ENCODE assay signal across 1 cellular context in the genomic region with DNA sequence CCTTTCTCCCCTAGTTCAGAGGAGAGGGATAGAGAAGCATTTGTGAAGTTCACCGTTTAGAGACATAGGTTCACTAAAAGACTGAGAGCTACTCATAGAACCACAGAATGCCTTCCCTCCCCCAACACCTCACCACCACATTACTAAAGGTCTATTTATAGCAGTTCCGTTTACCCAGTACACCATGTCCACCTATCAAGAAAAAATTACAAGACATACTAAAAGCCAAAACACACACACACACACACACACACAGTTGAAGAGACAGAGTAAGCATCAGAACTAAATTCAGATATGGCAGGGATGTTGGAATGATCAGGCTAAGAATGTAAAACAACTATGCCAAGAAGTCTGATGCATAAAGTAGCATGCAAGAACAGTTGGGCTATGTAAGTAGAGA.
TF ChIP-seq lines count a peak whose summit lies in the region.

No MANE protein-coding gene starts in this region.

TF ChIP-seq in GM23338, 12 proteins besides CTCF, POLR2A, EP300 and RAD21 (continued from another document):
- TF ChIP-seq ZNF462 (CRISPR knock-in tag; IDR thresholded peaks at IDR 0.05) (no peak), POLR2AphosphoS5 (IDR thresholded peaks at IDR 0.05; ENCODE audit: low read depth) (no peak), ZNF331 (CRISPR knock-in tag; IDR thresholded peaks at IDR 0.05; ENCODE audit: low read depth) (no peak), STAT1 (IDR thresholded peaks at IDR 0.05; ENCODE audit: unreplicated experiment) (no peak)
- TF ChIP-seq, protein P1, sequence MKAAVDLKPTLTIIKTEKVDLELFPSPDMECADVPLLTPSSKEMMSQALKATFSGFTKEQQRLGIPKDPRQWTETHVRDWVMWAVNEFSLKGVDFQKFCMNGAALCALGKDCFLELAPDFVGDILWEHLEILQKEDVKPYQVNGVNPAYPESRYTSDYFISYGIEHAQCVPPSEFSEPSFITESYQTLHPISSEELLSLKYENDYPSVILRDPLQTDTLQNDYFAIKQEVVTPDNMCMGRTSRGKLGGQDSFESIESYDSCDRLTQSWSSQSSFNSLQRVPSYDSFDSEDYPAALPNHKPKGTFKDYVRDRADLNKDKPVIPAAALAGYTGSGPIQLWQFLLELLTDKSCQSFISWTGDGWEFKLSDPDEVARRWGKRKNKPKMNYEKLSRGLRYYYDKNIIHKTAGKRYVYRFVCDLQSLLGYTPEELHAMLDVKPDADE (IDR thresholded peaks at IDR 0.05) = no peak
